8 cellular contexts compared by ENCODE assay signal in the genomic region with DNA sequence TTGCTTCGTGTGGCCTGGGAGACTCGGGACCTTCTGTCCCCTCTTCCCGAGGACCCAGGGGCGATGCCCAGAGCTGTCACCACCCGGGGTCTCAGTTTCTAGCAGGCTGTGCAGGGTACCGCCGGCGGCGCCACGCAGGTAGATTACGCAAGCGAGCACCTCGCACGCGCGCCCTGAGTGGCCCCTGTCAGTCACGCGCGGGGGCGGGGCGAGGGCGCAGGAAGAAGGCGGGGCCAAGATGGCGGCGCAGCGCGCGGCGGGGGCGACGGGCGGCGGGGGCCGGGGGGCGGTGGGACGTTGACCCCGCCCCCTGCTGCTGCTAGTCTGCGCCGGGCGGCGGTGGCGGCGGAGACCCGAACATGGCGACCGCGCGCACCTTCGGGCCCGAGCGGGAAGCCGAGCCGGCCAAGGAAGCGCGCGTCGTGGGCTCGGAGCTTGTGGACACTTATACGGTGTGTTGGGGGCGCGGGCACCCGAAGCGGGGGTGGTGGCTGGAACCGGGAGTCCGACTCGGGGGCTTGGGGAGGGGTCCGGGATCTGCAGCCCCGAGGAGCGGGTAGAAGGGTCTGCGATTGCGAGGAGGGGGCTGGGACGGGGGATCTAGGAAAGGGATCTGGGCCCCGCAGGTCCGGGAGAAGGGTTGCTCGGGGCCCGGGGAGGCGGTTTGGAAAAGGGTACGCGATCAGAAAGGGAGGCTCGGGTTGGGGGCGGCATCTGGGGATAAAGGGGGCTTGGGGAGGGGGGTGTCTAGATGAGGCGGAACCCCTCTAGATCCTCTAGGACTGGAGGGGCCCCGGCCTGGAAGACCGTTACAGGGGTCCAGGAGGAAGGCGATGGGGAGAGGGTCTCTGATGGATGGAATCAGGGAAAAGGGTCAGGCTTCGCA. TPM values are rescaled to one million over a fixed set of nuclear protein-coding genes. Genes with fewer than 3 reads are reported as not detected.
DNase-seq lines count a peak whose midpoint lies in the region; ATAC-seq and TF ChIP-seq lines count a peak whose summit lies in the region.

Gene NISCH, plus strand, starts transcription at position 322 of the 886 bp plus-strand sequence. Its CDS starts 38 bp downstream, at position 360.

- H3K36me3 ChIP-seq in HUES6 (ENCODE audit: control insufficient read depth, insufficient read depth, low read length), result peaks cover 28% of the 10 kb centered on the region

- H3K9me3 ChIP-seq in HUES6 (ENCODE audit: control insufficient read depth, insufficient read depth, low read depth, low read length), result no peaks in the 10 kb centered on the region

- DNase-seq in D341Med (ENCODE audit: low spot score) (peak; percentile 97), RKO (ENCODE audit: low spot score) (peak; percentile 86), fibroblast of peridontal ligament (ENCODE audit: extremely low read depth) (peak; percentile 54)

- H3K36me3 Mint-ChIP-seq in activated T-helper 17 cell treated with anti-CD3 and anti-CD28 coated beads, Interleukin-2, amount 50 U/mL, for 72 hours (ENCODE audit: low read depth), result peaks cover 53% of the 10 kb centered on the region
- H3K36me3 Mint-ChIP-seq in nephron (ENCODE audit: low read depth), result peaks cover 31% of the 10 kb centered on the region
- peaks cover 22% of the 10 kb centered on the region for H3K36me3 Mint-ChIP-seq in stimulated activated naive CD8-positive, alpha-beta T cell treated with anti-CD3 and anti-CD28 coated beads, Interleukin-15, Interleukin-2, amounts not matched to agents 100 ng/mL and 50 ng/mL, for 24 hours (ENCODE audit: low read depth)

- H3K4me1 Mint-ChIP-seq in activated T-helper 17 cell treated with anti-CD3 and anti-CD28 coated beads, Interleukin-2, amount 50 U/mL, for 72 hours, result peaks cover 22% of the 10 kb centered on the region
- peaks cover 43% of the 10 kb centered on the region for H3K4me1 Mint-ChIP-seq in nephron
- peaks cover 44% of the 10 kb centered on the region for H3K4me1 Mint-ChIP-seq in stimulated activated naive CD8-positive, alpha-beta T cell treated with anti-CD3 and anti-CD28 coated beads, Interleukin-15, Interleukin-2, amounts not matched to agents 100 ng/mL and 50 ng/mL, for 24 hours (ENCODE audit: low read depth)

- TF ChIP-seq CTCF in nephron (IDR thresholded peaks at IDR 0.05; ENCODE audit: unreplicated experiment in 3 of 3), result no peak

- H3K27ac Mint-ChIP-seq in activated T-helper 17 cell treated with anti-CD3 and anti-CD28 coated beads, Interleukin-2, amount 50 U/mL, for 72 hours, result peak within 1 kb of the TSS; percentile 100
- peak within 1 kb of the TSS; percentile 88 to 96 (median 95) for H3K27ac Mint-ChIP-seq in nephron
- peak within 1 kb of the TSS; percentile 95 for H3K27ac Mint-ChIP-seq in stimulated activated naive CD8-positive, alpha-beta T cell treated with anti-CD3 and anti-CD28 coated beads, Interleukin-15, Interleukin-2, amounts not matched to agents 100 ng/mL and 50 ng/mL, for 24 hours

- no peaks in the 10 kb centered on the region for H3K9me3 Mint-ChIP-seq in activated T-helper 17 cell treated with anti-CD3 and anti-CD28 coated beads, Interleukin-2, amount 50 U/mL, for 72 hours
- no peaks in the 10 kb centered on the region for H3K9me3 Mint-ChIP-seq in nephron
- H3K9me3 Mint-ChIP-seq in stimulated activated naive CD8-positive, alpha-beta T cell treated with anti-CD3 and anti-CD28 coated beads, Interleukin-15, Interleukin-2, amounts not matched to agents 100 ng/mL and 50 ng/mL, for 24 hours, result no peaks in the 10 kb centered on the region

- H3K4me3 Mint-ChIP-seq in activated T-helper 17 cell treated with anti-CD3 and anti-CD28 coated beads, Interleukin-2, amount 50 U/mL, for 72 hours, result peak within 1 kb of the TSS; percentile 99
- peak within 1 kb of the TSS; percentile 94 to 99 (median 98) for H3K4me3 Mint-ChIP-seq in nephron
- peak within 1 kb of the TSS; percentile 90 for H3K4me3 Mint-ChIP-seq in stimulated activated naive CD8-positive, alpha-beta T cell treated with anti-CD3 and anti-CD28 coated beads, Interleukin-15, Interleukin-2, amounts not matched to agents 100 ng/mL and 50 ng/mL, for 24 hours

- H3K4me3 ChIP-seq in HUES6 (ENCODE audit: low read depth, low read length), result peak within 1 kb of the TSS; percentile 75

- peak; percentile 68 for ATAC-seq in GM21360 (IDR thresholded peaks at IDR 0.05; ENCODE audit: unreplicated experiment)
- ATAC-seq in activated T-helper 17 cell treated with anti-CD3 and anti-CD28 coated beads, Interleukin-2, amount 50 U/mL, for 72 hours (replicated peaks), result peak; percentile 94

- H3K4me1 ChIP-seq in HUES6 (ENCODE audit: control insufficient read depth, insufficient read depth, low read length), result peaks cover 35% of the 10 kb centered on the region

- H3K27ac ChIP-seq in HUES6 (ENCODE audit: low read depth, low read length), result peak within 1 kb of the TSS; percentile 76; the same call in 1 of the 2 replicates

- H3K9ac ChIP-seq in HUES6 (ENCODE audit: low read length), result peak within 1 kb of the TSS; percentile 85

- no peaks in the 10 kb centered on the region for H3K27me3 Mint-ChIP-seq in activated T-helper 17 cell treated with anti-CD3 and anti-CD28 coated beads, Interleukin-2, amount 50 U/mL, for 72 hours
- H3K27me3 Mint-ChIP-seq in nephron (ENCODE audit: low read depth), result no peaks in the 10 kb centered on the region
- H3K27me3 Mint-ChIP-seq in stimulated activated naive CD8-positive, alpha-beta T cell treated with anti-CD3 and anti-CD28 coated beads, Interleukin-15, Interleukin-2, amounts not matched to agents 100 ng/mL and 50 ng/mL, for 24 hours, result no peaks in the 10 kb centered on the region

- H3K27me3 ChIP-seq in HUES6 (ENCODE audit: control insufficient read depth, insufficient read depth, low read length), result no peaks in the 10 kb centered on the region

RNA-seq across cellular contexts. Expression of gene NISCH, which starts in this region (rescaled TPM):
- 100 to 1,000 TPM in 1 of 2 donors, 10 to 100 TPM in 1; 75.2 to 123 TPM for total RNA-seq in activated T-helper 17 cell treated with anti-CD3 and anti-CD28 coated beads, Interleukin-2, amount 50 U/mL, for 72 hours

Comparison
In these comparisons a context has a peak if more than half of its experiments do, and no peak if none do; other contexts are left out.
1. Peak in every context shown above with its lines: DNase-seq, ATAC-seq, H3K4me3 ChIP-seq and H3K27ac ChIP-seq.